Comparison of ENCODE assay signal across 12 cellular contexts in genomic region chr9:134488251-134488900, GRCh38.
A peak's percentile ranks its signal among the peaks of the same experiment; 100 is the strongest.
DNase-seq lines count a peak whose midpoint lies in the region; ATAC-seq and TF ChIP-seq lines count a peak whose summit lies in the region.
"Had no signal": no experiment of that assay in that cellular context is flagged by ENCODE, and none has a peak within 500 bp of the region (broad histone marks: within the 10 kb centered on the region; RNA-seq: fewer than 3 reads in every experiment).

No MANE protein-coding gene starts in this region.

- no peaks in the 10 kb centered on the region for H3K36me3 Mint-ChIP-seq in T-cell

- no peaks in the 10 kb centered on the region for H3K36me3 ChIP-seq in body of pancreas (replicated peaks in 1 of 2; ENCODE audit: insufficient read depth in 1 of 2, low read depth in 2 of 2)
- no peaks in the 10 kb centered on the region for H3K36me3 ChIP-seq in hepatocyte (replicated peaks; ENCODE audit: insufficient read depth, low read depth)
- no peaks in the 10 kb centered on the region for H3K36me3 ChIP-seq in testis (ENCODE audit: low read depth, missing control alignments)

- H3K27me3 Mint-ChIP-seq in T-cell: peaks cover 5 to 24% of the 10 kb centered on the region in 2 donors

- H3K27ac ChIP-seq in body of pancreas (no peak overlapping the region), hepatocyte (peak overlapping the region; percentile 27), testis (no peak overlapping the region)

- H3K27me3 ChIP-seq in body of pancreas (no peaks in the 10 kb centered on the region), hepatocyte (no peaks in the 10 kb centered on the region), testis (no peaks in the 10 kb centered on the region)

- H2AFZ ChIP-seq in hepatocyte: no peak overlapping the region

- TF ChIP-seq CTCF in body of pancreas (IDR thresholded peaks at IDR 0.05) (no peak), hepatocyte (IDR thresholded peaks at IDR 0.05; ENCODE audit: poor library complexity) (no peak), testis (IDR thresholded peaks at IDR 0.05) (no peak)

- no peaks in the 10 kb centered on the region for H4K20me1 ChIP-seq in hepatocyte (ENCODE audit: insufficient read depth, poor library complexity, severe bottlenecking)

- H3K4me1 Mint-ChIP-seq in T-cell: no peaks in the 10 kb centered on the region

- H3K4me3 ChIP-seq in body of pancreas (no peak overlapping the region), hepatocyte (no peak overlapping the region), testis (no peak overlapping the region)

- WGBS in body of pancreas, 2 donors: 42 to 55% methylated on average over 5 to 24 of the region's 24 CpGs
- 68% methylated on average over 24 of the region's 24 CpGs for WGBS in hepatocyte (ENCODE audit: low lambda C conversion rate, missing lambda C conversion rate)
- 59 to 63% methylated on average over 23 to 24 of the region's 24 CpGs for WGBS in testis, 2 donors

- POLR2A ChIA-PET in T-cell (lab: Charles Lee): no interaction called here

- intact Hi-C loops in body of pancreas (cut with DNase I) (no loop called here), testis (cut with DNase I; ENCODE audit: low total_unique reads) (no loop called here)

- no peaks in the 10 kb centered on the region for H3K9me3 Mint-ChIP-seq in T-cell
- H3K9me3 Mint-ChIP-seq: nephron had no signal

- TF ChIP-seq POLR2A in body of pancreas (IDR thresholded peaks at IDR 0.05) (no peak), testis (IDR thresholded peaks at IDR 0.05) (no peak)

- ATAC-seq in body of pancreas: peak; percentile 28
- no peak for ATAC-seq in T-cell (replicated peaks in 1 of 4)

- no peak overlapping the region for H3K4me2 ChIP-seq in hepatocyte

- no peak overlapping the region for H3K4me3 Mint-ChIP-seq in T-cell
- H3K4me3 Mint-ChIP-seq: nephron had no signal

- H3K4me1 ChIP-seq in body of pancreas: no peaks in the 10 kb centered on the region
- H3K4me1 ChIP-seq in hepatocyte (ENCODE audit: insufficient read depth): peaks cover 21% of the 10 kb centered on the region
- no peaks in the 10 kb centered on the region for H3K4me1 ChIP-seq in testis

- CTCF ChIA-PET in T-cell (lab: Charles Lee): no interaction called here

- H3K79me2 ChIP-seq in hepatocyte: no peaks in the 10 kb centered on the region

- no peak overlapping the region for H3K27ac Mint-ChIP-seq in T-cell

- DNase-seq in activated CD8-positive, alpha-beta memory T cell treated with anti-CD3 and anti-CD28 coated beads, Interleukin-2, amount 50 U/mL, for 48 hours: peak; percentile 32
- no peak for DNase-seq in activated CD8-positive, alpha-beta memory T cell treated with anti-CD3 and anti-CD28 coated beads, Interleukin-2, amount 50 U/mL, for 4 hours
- DNase-seq in body of pancreas (peak in 3 of 4 donors; percentile 13 to 24 (median 15)), hepatocyte (ENCODE audit: low spot score) (no peak), testis (peak; percentile 27), NCI-H1694 (lab: John Stamatoyannopoulos, UW) (no peak), SK-N-DZ (ENCODE audit: low spot score) (no peak), T-cell (no peak)
- DNase-seq: foreskin melanocyte, NCI-H2029, SW 1271 had no signal

- H3K9me2 ChIP-seq in hepatocyte (replicated peaks; ENCODE audit: insufficient read depth): no peaks in the 10 kb centered on the region

- H3K9me3 ChIP-seq in body of pancreas: no peaks in the 10 kb centered on the region
- no peaks in the 10 kb centered on the region for H3K9me3 ChIP-seq in hepatocyte (ENCODE audit: low read depth)
- H3K9me3 ChIP-seq in testis: no peaks in the 10 kb centered on the region

Comparison
In these comparisons a context has a peak if more than half of its experiments do, and no peak if none do; other contexts are left out.
1. DNase-seq: peak in activated CD8-positive, alpha-beta memory T cell treated with anti-CD3 and anti-CD28 coated beads, Interleukin-2, amount 50 U/mL, for 48 hours (single experiment), body of pancreas (3 of 4) and testis (single experiment); none in activated CD8-positive, alpha-beta memory T cell treated with anti-CD3 and anti-CD28 coated beads, Interleukin-2, amount 50 U/mL, for 4 hours (single experiment), hepatocyte (single experiment), NCI-H1694 (single experiment), SK-N-DZ (single experiment) and T-cell (0 of 34).